ENCODE assay signal across 18 cellular contexts in genomic region chr21:46269466-46269865, GRCh38. TPM values are rescaled to one million over a fixed set of nuclear protein-coding genes. Genes with fewer than 3 reads are reported as not detected.
DNase-seq lines count a peak whose midpoint lies in the region; ATAC-seq, FAIRE-seq and TF ChIP-seq lines count a peak whose summit lies in the region.
"Had no signal": no experiment of that assay in that cellular context is flagged by ENCODE, and none has a peak within 500 bp of the region (broad histone marks: within the 10 kb centered on the region; RNA-seq: fewer than 3 reads in every experiment).

No MANE protein-coding gene starts in this region.

- in situ Hi-C loops in HepG2 (cut with HindIII; ENCODE audit: extremely low pct_ligation_motif_present, low pct_unique_long_range_greater_than_20kb): no loop called here

- TF ChIP-seq POLR2A in HepG2 (IDR thresholded peaks at IDR 0.05; ENCODE audit: insufficient read depth in 1 of 2, low read depth in 2 of 2, low read length in 2 of 2) (no peak), right lobe of liver (IDR thresholded peaks at IDR 0.05) (no peak)

- 96% methylated on average over 9 of the region's 10 CpGs for WGBS in HepG2 (ENCODE audit: low lambda C conversion rate)
- no CpG with 5 or more reads among the region's 10 CpGs for WGBS in right lobe of liver (ENCODE audit: insufficient coverage, low coverage, low lambda C conversion rate, missing lambda C conversion rate)
- 99% methylated on average over 10 of the region's 10 CpGs for WGBS in hepatocyte (ENCODE audit: low lambda C conversion rate, missing lambda C conversion rate)

- BruUV-seq in HepG2 (replicated peaks; lab: Mats Ljungman, UMichigan): TSS peak; percentile 39

- TF ChIP-seq EP300 in HepG2 (IDR thresholded peaks at IDR 0.05; ENCODE audit: low read depth in 2 of 2, low read length in 2 of 2) (no peak), HepG2 (CRISPR knock-in tag; IDR thresholded peaks at IDR 0.05; ENCODE audit: borderline replicate concordance) (no peak)

- H3K36me3 ChIP-seq in HepG2 (replicated peaks in 1 of 2; ENCODE audit: control insufficient read depth in 1 of 2, insufficient read depth in 2 of 2, low read length in 2 of 2): peaks cover 43 to 88% of the 10 kb centered on the region in 2 experiments
- H3K36me3 ChIP-seq in right lobe of liver: peaks cover 0 to 95% (median 53%) of the 10 kb centered on the region in 4 donors
- peaks cover 3% of the 10 kb centered on the region for H3K36me3 ChIP-seq in kidney epithelial cell (ENCODE audit: control insufficient read depth, insufficient read depth, low read length)
- H3K36me3 ChIP-seq in hepatocyte (replicated peaks; ENCODE audit: insufficient read depth, low read depth): no peaks in the 10 kb centered on the region

- intact Hi-C loops in HepG2 (cut with micrococcal nuclease; ENCODE audit: unreplicated experiment) (no loop called here), right lobe of liver (cut with DNase I) (no loop called here)

- H3K4me3 ChIP-seq in HepG2 (replicated peaks in 1 of 3; ENCODE audit: insufficient read depth in 1 of 3, low read depth in 2 of 3, low read length in 3 of 3) (no peak overlapping the region), right lobe of liver (no peak overlapping the region), kidney epithelial cell (ENCODE audit: low read depth, low read length) (no peak overlapping the region), hepatocyte (no peak overlapping the region)
- H3K4me3 ChIP-seq: PC-9 had no signal

- POLR2A ChIA-PET in HepG2 (lab: Yijun Ruan, JAX): no interaction called here

- no peaks in the 10 kb centered on the region for H3K9me2 ChIP-seq in hepatocyte (replicated peaks; ENCODE audit: insufficient read depth)

- FAIRE-seq in HepG2 (lab: Jason Lieb, UNC): no peak
- FAIRE-seq: A204.1, H54 had no signal

- H4K20me1 ChIP-seq in HepG2 (ENCODE audit: insufficient read depth, low read length) (no peaks in the 10 kb centered on the region), hepatocyte (ENCODE audit: insufficient read depth, poor library complexity, severe bottlenecking) (no peaks in the 10 kb centered on the region)

- H3K4me1 ChIP-seq in HepG2 (ENCODE audit: insufficient read depth, low read length) (no peaks in the 10 kb centered on the region), right lobe of liver (no peaks in the 10 kb centered on the region), hepatocyte (ENCODE audit: insufficient read depth) (no peaks in the 10 kb centered on the region)

- no peaks in the 10 kb centered on the region for H3K79me2 ChIP-seq in HepG2 (ENCODE audit: insufficient read depth, low read length)
- H3K79me2 ChIP-seq in hepatocyte: no peaks in the 10 kb centered on the region

- H3K9ac ChIP-seq in HepG2 (ENCODE audit: insufficient read depth, low read depth, low read length): no peak overlapping the region

- no peak overlapping the region for H3K27ac ChIP-seq in HepG2 (ENCODE audit: extremely low read length, insufficient read depth, low read length)
- no peak overlapping the region for H3K27ac ChIP-seq in right lobe of liver
- no peak overlapping the region for H3K27ac ChIP-seq in hepatocyte
- H3K27ac ChIP-seq: PC-9 had no signal

- no peaks in the 10 kb centered on the region for H3K9me3 ChIP-seq in HepG2 (ENCODE audit: low read length)
- no peaks in the 10 kb centered on the region for H3K9me3 ChIP-seq in right lobe of liver
- H3K9me3 ChIP-seq in hepatocyte (ENCODE audit: low read depth): no peaks in the 10 kb centered on the region

- TF ChIP-seq CTCF in HepG2 (CRISPR knock-in tag; IDR thresholded peaks at IDR 0.05) (no peak), right lobe of liver (IDR thresholded peaks at IDR 0.05) (no peak), kidney epithelial cell (IDR thresholded peaks at IDR 0.05; ENCODE audit: insufficient read depth, low read length, poor library complexity, severe bottlenecking) (no peak), hepatocyte (IDR thresholded peaks at IDR 0.05; ENCODE audit: poor library complexity) (no peak), GM20000 (IDR thresholded peaks at IDR 0.05; ENCODE audit: extremely low read depth, missing control alignments) (no peak)

- CTCF ChIA-PET in HepG2 (lab: Yijun Ruan, JAX; ENCODE audit: low intra/inter-chr PET ratio, low total read pairs): no interaction called here

- no peaks in the 10 kb centered on the region for H3K27me3 ChIP-seq in HepG2 (ENCODE audit: control insufficient read depth in 1 of 2, insufficient read depth in 2 of 2, low read length in 2 of 2)
- H3K27me3 ChIP-seq in right lobe of liver: no peaks in the 10 kb centered on the region
- no peaks in the 10 kb centered on the region for H3K27me3 ChIP-seq in kidney epithelial cell (ENCODE audit: control insufficient read depth, insufficient read depth, low read length)
- H3K27me3 ChIP-seq in hepatocyte: no peaks in the 10 kb centered on the region

- H2AFZ ChIP-seq in HepG2 (ENCODE audit: low read length) (no peak overlapping the region), hepatocyte (no peak overlapping the region)
- H2AFZ ChIP-seq: PC-9 had no signal

- TF ChIP-seq RAD21 in HepG2 (CRISPR knock-in tag; IDR thresholded peaks at IDR 0.05): no peak

- ATAC-seq in HepG2 (peak; percentile 28; the same call in 1 of the 3 replicates), right lobe of liver (no peak)

- no peak overlapping the region for H3K4me2 ChIP-seq in HepG2 (ENCODE audit: low read depth, low read length)
- H3K4me2 ChIP-seq in hepatocyte: no peak overlapping the region
- H3K4me2 ChIP-seq: PC-9 had no signal

- no peak for DNase-seq in HepG2 (ENCODE audit: low spot score)
- DNase-seq in right lobe of liver: no peak
- peak; percentile 63 for DNase-seq in astrocyte of the hippocampus (ENCODE audit: low read depth, low spot score)
- peak; percentile 92 for DNase-seq in kidney epithelial cell (ENCODE audit: low read depth)
- no peak for DNase-seq in COR-L47 (lab: John Stamatoyannopoulos, UW)
- no peak for DNase-seq in hepatocyte (ENCODE audit: low spot score)
- no peak for DNase-seq in GM20000 (ENCODE audit: low spot score)
- DNase-seq: Calu3; CD4-positive, alpha-beta T cell; HFFc6; KG1; NCI-H1417; NCI-H2029; NCI-H345; NCI-H524 treated with DMSO at 0.1 percent for 48 hours had no signal

RNA-seq across cellular contexts. Expression of gene MCM3AP, which starts 15.9 kb away (rescaled TPM):
- total RNA-seq in HepG2 (2016; rRNA removed; fragmentation: Illumina TruSeq; extraction: Trizol) (54.7 and 63.5 TPM in 2 replicates), right lobe of liver (10 to 100 TPM; 34.4 to 44.6 (median 40.7) TPM), kidney epithelial cell (63.7 and 81.6 TPM in 2 replicates), hepatocyte (52.5 and 64.8 TPM in 2 replicates)
- 6.1 and 8.7 TPM in 2 replicates for total RNA-seq in HepG2 (2016; cell fraction: cytosol; rRNA removed; fragmentation: Illumina TruSeq; extraction: Trizol; ENCODE audit: low read depth)
- total RNA-seq in HepG2 (2016; cell fraction: insoluble cytoplasmic fraction; rRNA removed; fragmentation: Illumina TruSeq; extraction: Trizol): 52.6 and 60.2 TPM in 2 replicates
- total RNA-seq in HepG2 (2016; cell fraction: membrane; rRNA removed; fragmentation: Illumina TruSeq; extraction: Trizol): 16.9 and 20.2 TPM in 2 replicates
- total RNA-seq in HepG2 (2016; cell fraction: nucleus; rRNA removed; fragmentation: Illumina TruSeq; extraction: Trizol): 60.4 and 72.1 TPM in 2 replicates
- polyA plus RNA-seq in HepG2 (2011; rRNA removed) (27.0 and 31.6 TPM in 2 replicates), hepatocyte (29.1 and 35.4 TPM in 2 replicates)
- polyA plus RNA-seq in HepG2 (2011; cell fraction: cytosol; rRNA removed): 18.8 and 21.4 TPM in 2 replicates
- polyA plus RNA-seq in HepG2 (2011; cell fraction: nucleus; rRNA removed): 115 TPM in 2 replicates
- 35.0 and 42.0 TPM in 2 replicates for polyA plus RNA-seq in HepG2 (2012)
- 2.1 and 2.9 TPM in 2 replicates for polyA plus RNA-seq in HepG2 (2016; cell fraction: cytosol; fragmentation: Illumina TruSeq; extraction: Trizol; ENCODE audit: low read depth)
- 37.3 and 48.4 TPM in 2 replicates for polyA plus RNA-seq in HepG2 (2016; cell fraction: insoluble cytoplasmic fraction; fragmentation: Illumina TruSeq; extraction: Trizol; ENCODE audit: low read depth)
- 4.8 and 5.8 TPM in 2 replicates for polyA plus RNA-seq in HepG2 (2016; cell fraction: membrane; fragmentation: Illumina TruSeq; extraction: Trizol; ENCODE audit: low read depth)
- polyA plus RNA-seq in HepG2 (2016; cell fraction: nucleus; fragmentation: Illumina TruSeq; extraction: Trizol; ENCODE audit: insufficient read depth, low read depth): 136 and 140 TPM in 2 replicates
- 55.5 and 59.3 TPM in 2 replicates for polyA minus RNA-seq in HepG2 (2011; rRNA and poly(A)+ RNA removed; ENCODE audit: low replicate concordance)
- polyA minus RNA-seq in HepG2 (2011; cell fraction: cytosol; rRNA and poly(A)+ RNA removed): 42.6 and 43.4 TPM in 2 replicates
- 105 and 113 TPM in 2 replicates for polyA minus RNA-seq in HepG2 (2011; cell fraction: nucleus; rRNA and poly(A)+ RNA removed)

RNA-seq across cellular contexts. Expression of gene YBEY, which starts 16.7 kb away (rescaled TPM):
- total RNA-seq in HepG2 (2016; rRNA removed; fragmentation: Illumina TruSeq; extraction: Trizol): 6.5 and 8.9 TPM in 2 replicates
- 2.8 and 4.9 TPM in 2 replicates for total RNA-seq in HepG2 (2016; cell fraction: cytosol; rRNA removed; fragmentation: Illumina TruSeq; extraction: Trizol; ENCODE audit: low read depth)
- 6.7 and 7.5 TPM in 2 replicates for total RNA-seq in HepG2 (2016; cell fraction: insoluble cytoplasmic fraction; rRNA removed; fragmentation: Illumina TruSeq; extraction: Trizol)
- 4.8 and 5.5 TPM in 2 replicates for total RNA-seq in HepG2 (2016; cell fraction: membrane; rRNA removed; fragmentation: Illumina TruSeq; extraction: Trizol)
- 5.0 and 6.0 TPM in 2 replicates for total RNA-seq in HepG2 (2016; cell fraction: nucleus; rRNA removed; fragmentation: Illumina TruSeq; extraction: Trizol)
- 8.3 and 8.9 TPM in 2 replicates for polyA plus RNA-seq in HepG2 (2011; rRNA removed)
- 6.4 and 8.2 TPM in 2 replicates for polyA plus RNA-seq in HepG2 (2011; cell fraction: cytosol; rRNA removed)
- 9.0 and 12.5 TPM in 2 replicates for polyA plus RNA-seq in HepG2 (2011; cell fraction: nucleus; rRNA removed)
- polyA plus RNA-seq in HepG2 (2012): 7.7 and 8.4 TPM in 2 replicates
- 2.9 and 3.8 TPM in 2 replicates for polyA plus RNA-seq in HepG2 (2016; cell fraction: cytosol; fragmentation: Illumina TruSeq; extraction: Trizol; ENCODE audit: low read depth)
- 7.5 and 8.5 TPM in 2 replicates for polyA plus RNA-seq in HepG2 (2016; cell fraction: insoluble cytoplasmic fraction; fragmentation: Illumina TruSeq; extraction: Trizol; ENCODE audit: low read depth)
- polyA plus RNA-seq in HepG2 (2016; cell fraction: membrane; fragmentation: Illumina TruSeq; extraction: Trizol; ENCODE audit: low read depth): 3.3 and 4.2 TPM in 2 replicates
- polyA plus RNA-seq in HepG2 (2016; cell fraction: nucleus; fragmentation: Illumina TruSeq; extraction: Trizol; ENCODE audit: insufficient read depth, low read depth): 10.1 and 10.6 TPM in 2 replicates
- 4.6 and 9.6 TPM in 2 replicates for polyA minus RNA-seq in HepG2 (2011; rRNA and poly(A)+ RNA removed; ENCODE audit: low replicate concordance)
- 1.9 and 3.3 TPM in 2 replicates for polyA minus RNA-seq in HepG2 (2011; cell fraction: cytosol; rRNA and poly(A)+ RNA removed)
- 14.9 and 15.4 TPM in 2 replicates for polyA minus RNA-seq in HepG2 (2011; cell fraction: nucleus; rRNA and poly(A)+ RNA removed)
- 10 to 100 TPM in 2 of 6 experiments, 1 to 10 TPM in 4; 6.3 to 16.0 (median 7.3) TPM for total RNA-seq in right lobe of liver
- 19.4 and 23.7 TPM in 2 replicates for total RNA-seq in kidney epithelial cell
- 21.8 and 25.4 TPM in 2 replicates for total RNA-seq in hepatocyte
- polyA plus RNA-seq in hepatocyte: 13.9 and 19.9 TPM in 2 replicates

RNA-seq across cellular contexts. Expression of gene LSS, which starts 40.9 kb away (rescaled TPM):
- total RNA-seq in HepG2 (2016; rRNA removed; fragmentation: Illumina TruSeq; extraction: Trizol) (73.5 and 113 TPM in 2 replicates), right lobe of liver (100 to 1,000 TPM in 1 of 6 experiments, 10 to 100 TPM in 5; 37.0 to 103 (median 59.6) TPM), kidney epithelial cell (74.5 and 93.0 TPM in 2 replicates), hepatocyte (122 and 146 TPM in 2 replicates)
- 7.3 and 7.8 TPM in 2 replicates for total RNA-seq in HepG2 (2016; cell fraction: cytosol; rRNA removed; fragmentation: Illumina TruSeq; extraction: Trizol; ENCODE audit: low read depth)
- 62.4 and 115 TPM in 2 replicates for total RNA-seq in HepG2 (2016; cell fraction: insoluble cytoplasmic fraction; rRNA removed; fragmentation: Illumina TruSeq; extraction: Trizol)
- 31.7 and 32.0 TPM in 2 replicates for total RNA-seq in HepG2 (2016; cell fraction: membrane; rRNA removed; fragmentation: Illumina TruSeq; extraction: Trizol)
- 138 and 169 TPM in 2 replicates for total RNA-seq in HepG2 (2016; cell fraction: nucleus; rRNA removed; fragmentation: Illumina TruSeq; extraction: Trizol)
- polyA plus RNA-seq in HepG2 (2011; rRNA removed) (72.6 and 182 TPM in 2 replicates), hepatocyte (131 TPM in 2 replicates)
- polyA plus RNA-seq in HepG2 (2011; cell fraction: cytosol; rRNA removed): 29.6 and 35.0 TPM in 2 replicates
- 771 and 1,172 TPM in 2 replicates for polyA plus RNA-seq in HepG2 (2011; cell fraction: nucleus; rRNA removed)
- polyA plus RNA-seq in HepG2 (2012): 69.9 and 111 TPM in 2 replicates
- polyA plus RNA-seq in HepG2 (2016; cell fraction: cytosol; fragmentation: Illumina TruSeq; extraction: Trizol; ENCODE audit: low read depth): 5.3 and 5.5 TPM in 2 replicates
- 44.5 and 58.2 TPM in 2 replicates for polyA plus RNA-seq in HepG2 (2016; cell fraction: insoluble cytoplasmic fraction; fragmentation: Illumina TruSeq; extraction: Trizol; ENCODE audit: low read depth)
- polyA plus RNA-seq in HepG2 (2016; cell fraction: membrane; fragmentation: Illumina TruSeq; extraction: Trizol; ENCODE audit: low read depth): 14.1 and 14.6 TPM in 2 replicates
- 296 and 309 TPM in 2 replicates for polyA plus RNA-seq in HepG2 (2016; cell fraction: nucleus; fragmentation: Illumina TruSeq; extraction: Trizol; ENCODE audit: insufficient read depth, low read depth)
- polyA minus RNA-seq in HepG2 (2011; rRNA and poly(A)+ RNA removed; ENCODE audit: low replicate concordance): 67.2 and 95.6 TPM in 2 replicates
- polyA minus RNA-seq in HepG2 (2011; cell fraction: cytosol; rRNA and poly(A)+ RNA removed): 16.2 and 25.1 TPM in 2 replicates
- 66.3 and 114 TPM in 2 replicates for polyA minus RNA-seq in HepG2 (2011; cell fraction: nucleus; rRNA and poly(A)+ RNA removed)

RNA-seq across cellular contexts. Expression of gene C21orf58, which starts 54.2 kb away (rescaled TPM):
- total RNA-seq in HepG2 (2016; rRNA removed; fragmentation: Illumina TruSeq; extraction: Trizol) (3.3 and 6.8 TPM in 2 replicates), right lobe of liver (1 to 10 TPM in 5 of 6 experiments, under 1 TPM in 1; 1.00 to 2.4 (median 1.4) TPM), kidney epithelial cell (1.5 and 2.5 TPM in 2 replicates), hepatocyte (2.6 TPM in 2 replicates)
- total RNA-seq in HepG2 (2016; cell fraction: cytosol; rRNA removed; fragmentation: Illumina TruSeq; extraction: Trizol; ENCODE audit: low read depth): 5.2 and 5.5 TPM in 2 replicates
- total RNA-seq in HepG2 (2016; cell fraction: insoluble cytoplasmic fraction; rRNA removed; fragmentation: Illumina TruSeq; extraction: Trizol): 2.2 and 7.3 TPM in 2 replicates
- 4.4 and 5.0 TPM in 2 replicates for total RNA-seq in HepG2 (2016; cell fraction: membrane; rRNA removed; fragmentation: Illumina TruSeq; extraction: Trizol)
- 7.9 and 14.5 TPM in 2 replicates for total RNA-seq in HepG2 (2016; cell fraction: nucleus; rRNA removed; fragmentation: Illumina TruSeq; extraction: Trizol)
- polyA plus RNA-seq in HepG2 (2011; rRNA removed) (3.2 and 3.5 TPM in 2 replicates), hepatocyte (6.8 and 6.9 TPM in 2 replicates)
- polyA plus RNA-seq in HepG2 (2011; cell fraction: cytosol; rRNA removed): 0.99 and 1.6 TPM in 2 replicates
- polyA plus RNA-seq in HepG2 (2011; cell fraction: nucleus; rRNA removed): 17.6 and 27.7 TPM in 2 replicates
- 1.3 and 2.8 TPM in 2 replicates for polyA plus RNA-seq in HepG2 (2012)
- polyA plus RNA-seq in HepG2 (2016; cell fraction: cytosol; fragmentation: Illumina TruSeq; extraction: Trizol; ENCODE audit: low read depth): 0.69 and 0.97 TPM in 2 replicates
- polyA plus RNA-seq in HepG2 (2016; cell fraction: insoluble cytoplasmic fraction; fragmentation: Illumina TruSeq; extraction: Trizol; ENCODE audit: low read depth): 1.4 and 2.3 TPM in 2 replicates
- polyA plus RNA-seq in HepG2 (2016; cell fraction: membrane; fragmentation: Illumina TruSeq; extraction: Trizol; ENCODE audit: low read depth): 1.4 and 1.5 TPM in 2 replicates
- 19.1 and 20.8 TPM in 2 replicates for polyA plus RNA-seq in HepG2 (2016; cell fraction: nucleus; fragmentation: Illumina TruSeq; extraction: Trizol; ENCODE audit: insufficient read depth, low read depth)
- 12.3 and 40.6 TPM in 2 replicates for polyA minus RNA-seq in HepG2 (2011; rRNA and poly(A)+ RNA removed; ENCODE audit: low replicate concordance)
- 2.3 and 2.5 TPM in 2 replicates for polyA minus RNA-seq in HepG2 (2011; cell fraction: cytosol; rRNA and poly(A)+ RNA removed)
- polyA minus RNA-seq in HepG2 (2011; cell fraction: nucleus; rRNA and poly(A)+ RNA removed): 11.2 and 15.3 TPM in 2 replicates

RNA-seq across cellular contexts. Expression of gene PCNT, which starts 54.5 kb away (rescaled TPM):
- 12.2 and 12.4 TPM in 2 replicates for total RNA-seq in HepG2 (2016; rRNA removed; fragmentation: Illumina TruSeq; extraction: Trizol)
- total RNA-seq in HepG2 (2016; cell fraction: cytosol; rRNA removed; fragmentation: Illumina TruSeq; extraction: Trizol; ENCODE audit: low read depth): 11.8 and 13.7 TPM in 2 replicates
- 9.9 and 13.1 TPM in 2 replicates for total RNA-seq in HepG2 (2016; cell fraction: insoluble cytoplasmic fraction; rRNA removed; fragmentation: Illumina TruSeq; extraction: Trizol)
- 6.9 and 8.5 TPM in 2 replicates for total RNA-seq in HepG2 (2016; cell fraction: membrane; rRNA removed; fragmentation: Illumina TruSeq; extraction: Trizol)
- 24.8 and 28.6 TPM in 2 replicates for total RNA-seq in HepG2 (2016; cell fraction: nucleus; rRNA removed; fragmentation: Illumina TruSeq; extraction: Trizol)
- 5.6 and 7.4 TPM in 2 replicates for polyA plus RNA-seq in HepG2 (2011; rRNA removed)
- 2.5 and 3.7 TPM in 2 replicates for polyA plus RNA-seq in HepG2 (2011; cell fraction: cytosol; rRNA removed)
- polyA plus RNA-seq in HepG2 (2011; cell fraction: nucleus; rRNA removed): 25.9 and 37.1 TPM in 2 replicates
- 6.5 and 6.9 TPM in 2 replicates for polyA plus RNA-seq in HepG2 (2012)
- polyA plus RNA-seq in HepG2 (2016; cell fraction: cytosol; fragmentation: Illumina TruSeq; extraction: Trizol; ENCODE audit: low read depth): 1.0 and 1.4 TPM in 2 replicates
- 8.8 and 9.4 TPM in 2 replicates for polyA plus RNA-seq in HepG2 (2016; cell fraction: insoluble cytoplasmic fraction; fragmentation: Illumina TruSeq; extraction: Trizol; ENCODE audit: low read depth)
- 1.3 and 2.7 TPM in 2 replicates for polyA plus RNA-seq in HepG2 (2016; cell fraction: membrane; fragmentation: Illumina TruSeq; extraction: Trizol; ENCODE audit: low read depth)
- polyA plus RNA-seq in HepG2 (2016; cell fraction: nucleus; fragmentation: Illumina TruSeq; extraction: Trizol; ENCODE audit: insufficient read depth, low read depth): 46.6 and 55.1 TPM in 2 replicates
- 31.0 and 75.2 TPM in 2 replicates for polyA minus RNA-seq in HepG2 (2011; rRNA and poly(A)+ RNA removed; ENCODE audit: low replicate concordance)
- polyA minus RNA-seq in HepG2 (2011; cell fraction: cytosol; rRNA and poly(A)+ RNA removed): 4.6 and 7.0 TPM in 2 replicates
- 17.2 and 19.3 TPM in 2 replicates for polyA minus RNA-seq in HepG2 (2011; cell fraction: nucleus; rRNA and poly(A)+ RNA removed)
- total RNA-seq in right lobe of liver: 10 to 100 TPM in 5 of 6 experiments, 1 to 10 TPM in 1; 9.9 to 18.2 (median 14.1) TPM
- total RNA-seq in kidney epithelial cell: 21.6 and 22.2 TPM in 2 replicates
- total RNA-seq in hepatocyte: 11.5 and 12.7 TPM in 2 replicates
- 14.1 and 14.3 TPM in 2 replicates for polyA plus RNA-seq in hepatocyte

Comparison
In these comparisons a context has a peak if more than half of its experiments do, and no peak if none do; other contexts are left out.
1. DNase-seq: peak in astrocyte of the hippocampus (single experiment) and kidney epithelial cell (single experiment); none in HepG2 (single experiment), right lobe of liver (0 of 3), COR-L47 (single experiment), hepatocyte (single experiment) and GM20000 (single experiment).